ENCODE assay signal across 8 cellular contexts in the genomic region with DNA sequence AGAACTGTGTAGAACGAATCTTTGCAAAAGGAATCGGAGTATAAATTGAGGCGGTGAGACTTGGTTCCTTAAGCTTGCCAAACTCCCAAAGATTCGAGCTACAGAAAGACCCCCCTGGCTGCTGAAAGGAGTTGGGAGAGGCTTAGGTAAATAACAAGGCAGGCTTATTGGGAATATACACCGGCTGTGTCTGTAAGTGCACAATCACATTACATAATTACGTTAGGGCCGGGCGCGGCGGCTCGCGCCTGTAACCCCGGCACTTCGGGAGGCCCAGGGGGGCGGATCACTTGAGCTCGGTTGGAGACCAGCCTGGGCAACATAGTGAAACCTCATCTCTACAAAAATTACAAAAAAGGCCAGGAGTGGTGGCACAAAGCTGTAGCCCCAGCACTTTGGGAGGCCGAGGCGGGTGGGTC. TPM values are rescaled to one million over a fixed set of nuclear protein-coding genes. Genes with fewer than 3 reads are reported as not detected.
DNase-seq lines count a peak whose midpoint lies in the region; ATAC-seq and TF ChIP-seq lines count a peak whose summit lies in the region.

No MANE protein-coding gene starts in this region.

- H3K27ac Mint-ChIP-seq in osteocyte (ENCODE audit: unreplicated experiment): peak overlapping the region; percentile 92

- no peaks in the 10 kb centered on the region for H3K9me3 Mint-ChIP-seq in osteocyte (ENCODE audit: unreplicated experiment)

- H3K9me3 ChIP-seq in AG04450 (ENCODE audit: control insufficient read depth, insufficient read depth, low read length): no peaks in the 10 kb centered on the region
- no peaks in the 10 kb centered on the region for H3K9me3 ChIP-seq in SK-N-MC (ENCODE audit: low read depth, low read length)

- no peaks in the 10 kb centered on the region for H3K27me3 ChIP-seq in AG04450 (ENCODE audit: control insufficient read depth, insufficient read depth, low read length)

- POLR2A ChIA-PET in AG04450 (lab: Yijun Ruan, JAX): interaction anchor here (0.6 to 0.9 kb wide), 3 partner anchors 136 to 792 kb away, joined by 3 to 6 read pairs (median 3); no protein-coding TSS in a partner anchor

- TF ChIP-seq CTCF in AG04450 (IDR thresholded peaks at IDR 0.05; ENCODE audit: low read depth, low read length): no peak
- no peak for TF ChIP-seq CTCF in osteocyte (IDR thresholded peaks at IDR 0.05)

- CTCF ChIA-PET in AG04450 (lab: Charles Lee): interaction anchor here (0.6 to 5.7 kb wide), 20 partner anchors 8 to 422 kb away, joined by 3 to 46 read pairs (median 4); partner anchors contain the start of genes NPAS1, SAE1 and ZC3H4

- H3K36me3 ChIP-seq in SK-N-MC (ENCODE audit: insufficient read depth, low read length): no peaks in the 10 kb centered on the region

- ATAC-seq in HG02588 (IDR thresholded peaks at IDR 0.05; ENCODE audit: unreplicated experiment): peak; percentile 14
- ATAC-seq in GM19324 (IDR thresholded peaks at IDR 0.05; ENCODE audit: low FRiP score, unreplicated experiment): no peak
- ATAC-seq in GM18873 (IDR thresholded peaks at IDR 0.05; ENCODE audit: low FRiP score, unreplicated experiment): no peak

- no peak for TF ChIP-seq POLR2A in erythroblast (IDR thresholded peaks at IDR 0.05; ENCODE audit: low read length)

- peak overlapping the region; percentile 72 for H3K9ac ChIP-seq in SK-N-MC (ENCODE audit: insufficient read length)

- H3K27ac ChIP-seq in AG04450 (ENCODE audit: low read depth, low read length) (no peak overlapping the region), SK-N-MC (0 out of 2 replicates have a peak overlapping the region, but pooled peaks have one; percentile 27)

- peaks cover 19% of the 10 kb centered on the region for H3K4me1 Mint-ChIP-seq in osteocyte (ENCODE audit: unreplicated experiment)

- H3K36me3 Mint-ChIP-seq in osteocyte (ENCODE audit: unreplicated experiment): no peaks in the 10 kb centered on the region

- H3K27me3 Mint-ChIP-seq in osteocyte (ENCODE audit: unreplicated experiment): no peaks in the 10 kb centered on the region

- DNase-seq in AG04450 (ENCODE audit: low read depth, low spot score): no peak
- DNase-seq in SK-N-MC (ENCODE audit: low read depth, low spot score): peak; percentile 30
- DNase-seq in erythroblast (lab: John Stamatoyannopoulos, UW): peak; percentile 53 to 68
- DNase-seq in osteocyte (ENCODE audit: extremely low spot score, unreplicated experiment): no peak
- no peak for DNase-seq in activated CD8-positive, alpha-beta memory T cell treated with anti-CD3 and anti-CD28 coated beads, Interleukin-2, amount 50 U/mL, for 48 hours

- H3K4me3 Mint-ChIP-seq in osteocyte (ENCODE audit: unreplicated experiment): peak overlapping the region; percentile 89

- H3K4me3 ChIP-seq in AG04450 (ENCODE audit: low read depth, low read length): peak overlapping the region; percentile 58
- H3K4me3 ChIP-seq in SK-N-MC: peak overlapping the region; percentile 90

RNA-seq across cellular contexts. Expression of gene TMEM160, which starts 12.2 kb away (rescaled TPM):
- polyA plus RNA-seq in AG04450 (2011; rRNA removed): 5.3 and 9.3 TPM in 2 replicates
- polyA minus RNA-seq in AG04450 (2011; rRNA and poly(A)+ RNA removed): 1.00 and 1.0 TPM in 2 replicates
- 35.2 and 41.4 TPM in 2 replicates for total RNA-seq in osteocyte

RNA-seq across cellular contexts. Expression of gene NPAS1, which starts 16.6 kb away (rescaled TPM):
- 0.30 and 0.36 TPM in 2 replicates for polyA plus RNA-seq in AG04450 (2011; rRNA removed)
- 0.37 TPM in 1 of 2 replicates, not detected in the other for polyA minus RNA-seq in AG04450 (2011; rRNA and poly(A)+ RNA removed)
- 0.71 and 0.99 TPM in 2 replicates for total RNA-seq in osteocyte

Comparison
In these comparisons a context has a peak if more than half of its experiments do, and no peak if none do; other contexts are left out.
1. DNase-seq: peak in SK-N-MC (single experiment) and erythroblast (2 of 2); none in AG04450 (single experiment), osteocyte (single experiment) and activated CD8-positive, alpha-beta memory T cell treated with anti-CD3 and anti-CD28 coated beads, Interleukin-2, amount 50 U/mL, for 48 hours (single experiment).